In the genomic region with DNA sequence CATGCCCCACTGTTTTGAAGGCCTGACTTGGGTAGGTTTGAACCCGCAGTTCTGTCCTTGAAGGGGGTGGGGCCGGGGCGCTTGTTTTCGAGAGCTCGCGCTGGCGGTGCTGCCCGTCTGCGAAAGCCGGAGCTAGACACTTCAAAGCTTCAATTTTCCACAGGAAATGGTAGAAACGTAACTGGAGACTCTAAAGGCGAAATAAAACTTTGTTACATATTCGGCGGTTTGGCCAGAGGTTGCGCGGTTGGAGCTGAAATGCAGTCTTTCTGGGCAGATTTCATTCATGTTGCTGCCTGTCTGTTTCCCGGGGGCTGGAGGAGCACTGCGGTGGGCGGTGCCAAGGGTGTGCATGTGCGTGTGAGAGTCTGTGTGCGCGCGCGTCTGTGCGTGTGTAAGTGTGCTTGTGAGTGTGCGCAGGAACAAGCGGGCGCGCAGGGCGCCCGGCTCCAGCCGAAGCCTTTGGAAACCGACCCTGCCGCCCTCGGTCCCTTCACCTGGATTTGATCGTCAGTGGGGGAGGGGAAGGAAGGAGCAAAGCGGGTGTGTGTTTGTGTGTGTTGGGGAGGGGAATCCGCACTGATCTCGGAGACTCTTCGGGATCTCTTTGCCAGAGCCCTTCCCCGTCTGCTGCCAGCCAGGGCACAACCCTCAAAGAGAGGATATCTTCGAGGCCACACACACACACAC, we compare ENCODE assay signal across 8 cellular contexts.
DNase-seq lines count a peak whose midpoint lies in the region; ATAC-seq, FAIRE-seq and TF ChIP-seq lines count a peak whose summit lies in the region.

No MANE protein-coding gene starts in this region.

- H3K23me2 ChIP-seq in H1 (ENCODE audit: low read depth, low read length) = peaks cover 32% of the 10 kb centered on the region

- H3K79me1 ChIP-seq in H1 (ENCODE audit: low read depth, low read length) = no peaks in the 10 kb centered on the region

- H3K27me3 Mint-ChIP-seq in activated CD4-positive, alpha-beta memory T cell treated with anti-CD3 and anti-CD28 coated beads for 36 hours = peaks cover 4% of the 10 kb centered on the region
- peaks cover 0 to 3% of the 10 kb centered on the region in 2 donors for H3K27me3 Mint-ChIP-seq in natural killer cell treated with Interleukin-12 subunit alpha and Interleukin-12 subunit beta and Interleukin-15 and Interleukin-18, amount 100 ng/mL, for 72 hours

- H3K36me3 ChIP-seq in H1 (ENCODE audit: control insufficient read depth in 2 of 4, insufficient read depth in 4 of 4, low read length in 3 of 4) (no peaks in the 10 kb centered on the region), suprapubic skin (no peaks in the 10 kb centered on the region)

- H3K79me2 ChIP-seq in H1 (ENCODE audit: control insufficient read depth in 1 of 2, insufficient read depth in 2 of 2, low read length in 2 of 2) = no peaks in the 10 kb centered on the region

- TF ChIP-seq RAD21 in H1 (IDR thresholded peaks at IDR 0.05 in 1 of 2, conservative IDR thresholded peaks at IDR 0.05 in 1 of 2; ENCODE audit: low read depth in 2 of 2, low read length in 2 of 2) = no peak

- H3K23ac ChIP-seq in H1 (ENCODE audit: insufficient read length) = no peak overlapping the region

- TF ChIP-seq POLR2A in H1 (IDR thresholded peaks at IDR 0.05; ENCODE audit: control extremely low read depth in 1 of 2, low read depth in 2 of 2, low read length in 2 of 2) (no peak), suprapubic skin (IDR thresholded peaks at IDR 0.05) (no peak)

- H3K9ac ChIP-seq in H1 (replicated peaks in 1 of 4; ENCODE audit: extremely low read depth in 1 of 4, low read depth in 3 of 4, low read length in 3 of 4) = peak overlapping the region in 1 of 4 experiments; percentile 13; a peak in 2 of 7 replicates

- H3K9me3 Mint-ChIP-seq in activated CD4-positive, alpha-beta memory T cell treated with anti-CD3 and anti-CD28 coated beads for 36 hours = no peaks in the 10 kb centered on the region
- no peaks in the 10 kb centered on the region for H3K9me3 Mint-ChIP-seq in natural killer cell treated with Interleukin-12 subunit alpha and Interleukin-12 subunit beta and Interleukin-15 and Interleukin-18, amount 100 ng/mL, for 72 hours

- H2BK5ac ChIP-seq in H1 (ENCODE audit: low read depth, low read length) = peak overlapping the region; percentile 46; the same call in 1 of the 2 replicates

- TF ChIP-seq CTCF in H1 (IDR thresholded peaks at IDR 0.05; ENCODE audit: control extremely low read depth in 1 of 3, insufficient read depth in 1 of 3, low read depth in 1 of 3, low read length in 3 of 3) (no peak), suprapubic skin (IDR thresholded peaks at IDR 0.05) (no peak)

- no peak overlapping the region; the same call in 1 of the 2 replicates for H3K18ac ChIP-seq in H1 (ENCODE audit: extremely low read depth, low read length)

- CTCF ChIA-PET in activated CD4-positive, alpha-beta memory T cell treated with anti-CD3 and anti-CD28 coated beads for 36 hours (lab: Charles Lee) = interaction anchor here (0.6 to 3.7 kb wide), 11 partner anchors 8 to 289 kb away, joined by 3 to 28 read pairs (median 5); no protein-coding TSS in a partner anchor
- CTCF ChIA-PET in H1 (lab: Charles Lee; ENCODE audit: partially characterized antibody) = interaction anchor here (0.6 to 7.8 kb wide), 14 partner anchors 58 to 823 kb away, joined by 3 to 94 read pairs (median 4); no protein-coding TSS in a partner anchor

- peaks cover 0 to 12% (median 5%) of the 10 kb centered on the region in 4 experiments; a peak in 4 of 7 replicates for H3K4me1 ChIP-seq in H1 (replicated peaks in 1 of 4; ENCODE audit: control insufficient read depth in 3 of 4, insufficient read depth in 4 of 4, low read length in 3 of 4)
- H3K4me1 ChIP-seq in suprapubic skin = peaks cover 41% of the 10 kb centered on the region

- peaks cover 44% of the 10 kb centered on the region for H3K4me1 Mint-ChIP-seq in activated CD4-positive, alpha-beta memory T cell treated with anti-CD3 and anti-CD28 coated beads for 36 hours (ENCODE audit: low read depth)
- H3K4me1 Mint-ChIP-seq in natural killer cell treated with Interleukin-12 subunit alpha and Interleukin-12 subunit beta and Interleukin-15 and Interleukin-18, amount 100 ng/mL, for 72 hours (ENCODE audit: low read depth in 2 of 2) = peaks cover 39 to 40% of the 10 kb centered on the region in 2 donors

- intact Hi-C loops in activated CD4-positive, alpha-beta memory T cell treated with anti-CD3 and anti-CD28 coated beads for 36 hours (cut with micrococcal nuclease) = loop anchor here (1.0 to 10.0 kb wide), 6 partner anchors 8 to 1314 kb away; a partner anchor contains a TSS

- H4K5ac ChIP-seq in H1 (ENCODE audit: insufficient read length, low read depth, low read length) = no peak overlapping the region

- no peaks in the 10 kb centered on the region for H3K36me3 Mint-ChIP-seq in activated CD4-positive, alpha-beta memory T cell treated with anti-CD3 and anti-CD28 coated beads for 36 hours
- H3K36me3 Mint-ChIP-seq in natural killer cell treated with Interleukin-12 subunit alpha and Interleukin-12 subunit beta and Interleukin-15 and Interleukin-18, amount 100 ng/mL, for 72 hours = no peaks in the 10 kb centered on the region

- TF ChIP-seq EP300 in H1 (IDR thresholded peaks at IDR 0.05; ENCODE audit: borderline replicate concordance in 1 of 2, low read depth in 2 of 2, low read length in 2 of 2) = no peak
- no peak for TF ChIP-seq EP300 in suprapubic skin (IDR thresholded peaks at IDR 0.05)

- no peak overlapping the region for H4K91ac ChIP-seq in H1 (replicated peaks; ENCODE audit: insufficient read length, low read length)

- H3K27me3 ChIP-seq in H1 (replicated peaks in 1 of 4; ENCODE audit: control insufficient read depth in 3 of 4, extremely low read depth in 1 of 4, insufficient read depth in 3 of 4, low read length in 3 of 4) (peaks cover 7 to 37% (median 34%) of the 10 kb centered on the region in 4 experiments), suprapubic skin (peaks cover 42% of the 10 kb centered on the region)

- DNase-seq in NCI-H82 (lab: John Stamatoyannopoulos, UW) (peak; percentile 38), NCI-H82 treated with DMSO at 0.1 percent for 48 hours (lab: John Stamatoyannopoulos, UW; ENCODE audit: unreplicated experiment) (no peak), H1 (ENCODE audit: low read depth in 1 of 2, low spot score in 2 of 2) (peak in 1 of 2 experiments; percentile 68), suprapubic skin (ENCODE audit: low spot score in 2 of 2) (no peak), LoVo (ENCODE audit: low spot score) (no peak), GM19240 (ENCODE audit: insufficient read length, low spot score) (no peak)
- peak; percentile 83 for DNase-seq in activated CD4-positive, alpha-beta memory T cell treated with anti-CD3 and anti-CD28 coated beads for 36 hours
- DNase-seq in natural killer cell treated with Interleukin-12 subunit alpha and Interleukin-12 subunit beta and Interleukin-15 and Interleukin-18, amount 100 ng/mL, for 72 hours (ENCODE audit: low spot score) = peak; percentile 79

- H3K9me3 ChIP-seq in H1 (ENCODE audit: insufficient read depth in 2 of 2, low read depth in 1 of 2, low read length in 1 of 2) (no peaks in the 10 kb centered on the region), suprapubic skin (no peaks in the 10 kb centered on the region)

- no peak overlapping the region for H4K8ac ChIP-seq in H1 (ENCODE audit: extremely low read depth, insufficient read depth, low read length)

- H3K27ac ChIP-seq in H1 (ENCODE audit: low read depth, low read length) (no peak overlapping the region), suprapubic skin (peak overlapping the region; percentile 80)

- no peak overlapping the region for H3K14ac ChIP-seq in H1 (ENCODE audit: insufficient read length)

- H2BK15ac ChIP-seq in H1 (ENCODE audit: low read length) = no peak overlapping the region

- H3K4me3 Mint-ChIP-seq in activated CD4-positive, alpha-beta memory T cell treated with anti-CD3 and anti-CD28 coated beads for 36 hours = peak overlapping the region; percentile 79
- H3K4me3 Mint-ChIP-seq in natural killer cell treated with Interleukin-12 subunit alpha and Interleukin-12 subunit beta and Interleukin-15 and Interleukin-18, amount 100 ng/mL, for 72 hours = peak overlapping the region; percentile 84

- FAIRE-seq in H1 (lab: Jason Lieb, UNC) = peak; percentile 50

- no peak overlapping the region for H2AK5ac ChIP-seq in H1 (ENCODE audit: low read depth, low read length)

- peak; percentile 41 to 43 for ATAC-seq in natural killer cell treated with Interleukin-12 subunit alpha and Interleukin-12 subunit beta and Interleukin-15 and Interleukin-18, amount 100 ng/mL, for 72 hours

- H3K27ac Mint-ChIP-seq in activated CD4-positive, alpha-beta memory T cell treated with anti-CD3 and anti-CD28 coated beads for 36 hours = peak overlapping the region; percentile 87
- H3K27ac Mint-ChIP-seq in natural killer cell treated with Interleukin-12 subunit alpha and Interleukin-12 subunit beta and Interleukin-15 and Interleukin-18, amount 100 ng/mL, for 72 hours = peak overlapping the region; percentile 72 to 90

- H3K4me2 ChIP-seq in H1 (ENCODE audit: insufficient read depth in 1 of 2, low read depth in 2 of 2, low read length in 2 of 2) = peak overlapping the region; percentile 84 to 98

- no peak overlapping the region for H2BK120ac ChIP-seq in H1 (replicated peaks; ENCODE audit: low read depth, low read length)

- no peak overlapping the region for H3K56ac ChIP-seq in H1 (replicated peaks; ENCODE audit: insufficient read length, low read depth, low read length)

- peak overlapping the region; percentile 89 for H2AFZ ChIP-seq in H1 (ENCODE audit: low read length)

- POLR2A ChIA-PET in activated CD4-positive, alpha-beta memory T cell treated with anti-CD3 and anti-CD28 coated beads for 36 hours (lab: Charles Lee) = interaction anchor here (1.0 to 3.7 kb wide), 9 partner anchors 8 to 84 kb away, joined by 3 to 20 read pairs (median 4); no protein-coding TSS in a partner anchor
- POLR2A ChIA-PET in H1 (lab: Charles Lee; ENCODE audit: partially characterized antibody) = interaction anchor here (0.8 kb wide), 1 partner anchor 10 kb away, joined by 3 read pairs; no protein-coding TSS in a partner anchor

- 0 out of 2 replicates have a peak overlapping the region, but pooled peaks have one; percentile 3 for H2BK20ac ChIP-seq in H1 (ENCODE audit: low read length)

- 0 out of 2 replicates have a peak overlapping the region, but pooled peaks have one; percentile 20 for H2BK12ac ChIP-seq in H1 (ENCODE audit: low read depth, low read length)

- peaks cover 0 to 9% of the 10 kb centered on the region in 2 experiments for H4K20me1 ChIP-seq in H1 (replicated peaks in 1 of 2; ENCODE audit: control insufficient read depth in 1 of 2, insufficient read depth in 2 of 2, low read length in 2 of 2)

- no peak overlapping the region for H3K4ac ChIP-seq in H1 (replicated peaks; ENCODE audit: insufficient read length, low read depth, low read length)

- WGBS in H1 (ENCODE audit: extremely low coverage in 1 of 2, insufficient coverage in 1 of 2, insufficient read length in 1 of 2, insufficient replicate concordance in 2 of 2, low coverage in 1 of 2, low lambda C conversion rate in 2 of 2, missing lambda C conversion rate in 1 of 2), 2 experiments = 1% methylated on average over 42 of the region's 42 CpGs; no CpG with 5 or more reads in 1 of the 2 experiments
- WGBS in suprapubic skin = under 1% methylated on average over 30 of the region's 42 CpGs

- peak overlapping the region; percentile 55 to 77 (median 68) for H3K4me3 ChIP-seq in H1 (ENCODE audit: extremely low read depth in 1 of 4, insufficient read depth in 2 of 4, low read depth in 3 of 4, low read length in 4 of 4)
- peak overlapping the region; percentile 68 for H3K4me3 ChIP-seq in suprapubic skin

Comparison
In these comparisons a context has a peak if more than half of its experiments do, and no peak if none do; other contexts are left out.
1. DNase-seq: peak in NCI-H82 (single experiment), activated CD4-positive, alpha-beta memory T cell treated with anti-CD3 and anti-CD28 coated beads for 36 hours (single experiment) and natural killer cell treated with Interleukin-12 subunit alpha and Interleukin-12 subunit beta and Interleukin-15 and Interleukin-18, amount 100 ng/mL, for 72 hours (single experiment); none in NCI-H82 treated with DMSO at 0.1 percent for 48 hours (single experiment), suprapubic skin (0 of 2), LoVo (single experiment) and GM19240 (single experiment).